ENCODE assay signal across 16 cellular contexts in genomic region chr9:89464991-89465390, GRCh38. TPM values are rescaled to one million over a fixed set of nuclear protein-coding genes. Genes with fewer than 3 reads are reported as not detected.
A peak's percentile ranks its signal among the peaks of the same experiment; 100 is the strongest.
DNase-seq lines count a peak whose midpoint lies in the region; ATAC-seq and TF ChIP-seq lines count a peak whose summit lies in the region.
"Had no signal": no experiment of that assay in that cellular context is flagged by ENCODE, and none has a peak within 500 bp of the region (broad histone marks: within the 10 kb centered on the region; RNA-seq: fewer than 3 reads in every experiment).

No MANE protein-coding gene starts in this region.

- no peak overlapping the region for H3K27ac ChIP-seq in OCI-LY3 (ENCODE audit: low read length)
- H3K27ac ChIP-seq in dorsolateral prefrontal cortex = peak overlapping the region in 38 of 59 donors; percentile 1 to 100 (median 68)
- no peak overlapping the region for H3K27ac ChIP-seq in hepatocyte
- H3K27ac ChIP-seq: foreskin keratinocyte had no signal

- H3K4me1 ChIP-seq in OCI-LY3 (ENCODE audit: low read length) (peaks cover 45% of the 10 kb centered on the region), hepatocyte (ENCODE audit: insufficient read depth) (no peaks in the 10 kb centered on the region)
- H3K4me1 ChIP-seq: colonic mucosa, foreskin keratinocyte had no signal

- no peak overlapping the region for H3K4me3 ChIP-seq in OCI-LY3 (ENCODE audit: low read length)
- no peak overlapping the region for H3K4me3 ChIP-seq in dorsolateral prefrontal cortex
- H3K4me3 ChIP-seq in hepatocyte = no peak overlapping the region
- H3K4me3 ChIP-seq: colonic mucosa had no signal

- WGBS in hepatocyte (ENCODE audit: low lambda C conversion rate, missing lambda C conversion rate) = 91% methylated on average over 8 of the region's 8 CpGs

- no peak for ATAC-seq in stimulated activated memory B cell treated with anti-CD40 and anti-IgM and Interleukin-4, amounts not matched to agents 10 μg/mL and 1 μg/mL and 100 μg/mL, for 72 hours
- no peak for ATAC-seq in GM19452 (IDR thresholded peaks at IDR 0.05; ENCODE audit: unreplicated experiment)
- ATAC-seq: foreskin keratinocyte, Right ventricle myocardium inferior had no signal

- H3K9me3 ChIP-seq in OCI-LY3 (ENCODE audit: insufficient read depth, low read length) (no peaks in the 10 kb centered on the region), hepatocyte (ENCODE audit: low read depth) (no peaks in the 10 kb centered on the region)
- H3K9me3 ChIP-seq: colonic mucosa had no signal

- peaks cover 75% of the 10 kb centered on the region for H3K36me3 Mint-ChIP-seq in T-helper 1 cell treated with Interleukin-12 subunit alpha and Interleukin-12 subunit beta and Interleukin-4 antibody, amounts not matched to agents 30 μg/mL and 1 μg/mL, for 36 hours (ENCODE audit: low read depth)
- peaks cover 31% of the 10 kb centered on the region for H3K36me3 Mint-ChIP-seq in stimulated activated memory B cell treated with anti-CD40 and anti-IgM and Interleukin-4, amounts not matched to agents 10 μg/mL and 1 μg/mL and 100 μg/mL, for 72 hours

- no peaks in the 10 kb centered on the region for H3K27me3 Mint-ChIP-seq in T-helper 1 cell treated with Interleukin-12 subunit alpha and Interleukin-12 subunit beta and Interleukin-4 antibody, amounts not matched to agents 30 μg/mL and 1 μg/mL, for 36 hours (ENCODE audit: low read depth)
- no peaks in the 10 kb centered on the region for H3K27me3 Mint-ChIP-seq in stimulated activated memory B cell treated with anti-CD40 and anti-IgM and Interleukin-4, amounts not matched to agents 10 μg/mL and 1 μg/mL and 100 μg/mL, for 72 hours

- TF ChIP-seq CTCF in OCI-LY3 (IDR thresholded peaks at IDR 0.05; ENCODE audit: low read depth, low read length) (no peak), dorsolateral prefrontal cortex (IDR thresholded peaks at IDR 0.05 in 54 of 56, conservative IDR thresholded peaks at IDR 0.05 in 2 of 56; ENCODE audit: low read depth in 1 of 56, partially characterized antibody in 56 of 56) (no peak), hepatocyte (IDR thresholded peaks at IDR 0.05; ENCODE audit: poor library complexity) (no peak)

- H3K79me2 ChIP-seq in OCI-LY3 (ENCODE audit: low read length) = peaks cover 4% of the 10 kb centered on the region; the same call in 1 of the 2 replicates
- peaks cover 11% of the 10 kb centered on the region for H3K79me2 ChIP-seq in hepatocyte

- H3K4me2 ChIP-seq in OCI-LY3 (ENCODE audit: low read length) (peak overlapping the region; percentile 95), hepatocyte (no peak overlapping the region)

- no peaks in the 10 kb centered on the region for H3K9me3 Mint-ChIP-seq in T-helper 1 cell treated with Interleukin-12 subunit alpha and Interleukin-12 subunit beta and Interleukin-4 antibody, amounts not matched to agents 30 μg/mL and 1 μg/mL, for 36 hours
- H3K9me3 Mint-ChIP-seq in stimulated activated memory B cell treated with anti-CD40 and anti-IgM and Interleukin-4, amounts not matched to agents 10 μg/mL and 1 μg/mL and 100 μg/mL, for 72 hours = no peaks in the 10 kb centered on the region

- H2AFZ ChIP-seq in OCI-LY3 (ENCODE audit: low read depth, low read length) (no peak overlapping the region), hepatocyte (no peak overlapping the region)

- peak overlapping the region; percentile 96 for H3K27ac Mint-ChIP-seq in T-helper 1 cell treated with Interleukin-12 subunit alpha and Interleukin-12 subunit beta and Interleukin-4 antibody, amounts not matched to agents 30 μg/mL and 1 μg/mL, for 36 hours
- peak overlapping the region; percentile 92 for H3K27ac Mint-ChIP-seq in stimulated activated memory B cell treated with anti-CD40 and anti-IgM and Interleukin-4, amounts not matched to agents 10 μg/mL and 1 μg/mL and 100 μg/mL, for 72 hours

- H3K4me3 Mint-ChIP-seq in T-helper 1 cell treated with Interleukin-12 subunit alpha and Interleukin-12 subunit beta and Interleukin-4 antibody, amounts not matched to agents 30 μg/mL and 1 μg/mL, for 36 hours = peak overlapping the region; percentile 83
- H3K4me3 Mint-ChIP-seq in stimulated activated memory B cell treated with anti-CD40 and anti-IgM and Interleukin-4, amounts not matched to agents 10 μg/mL and 1 μg/mL and 100 μg/mL, for 72 hours = peak overlapping the region; percentile 53

- H3K27me3 ChIP-seq in OCI-LY3 (ENCODE audit: low read depth, low read length) = peaks cover 10% of the 10 kb centered on the region; the same call in 1 of the 2 replicates
- H3K27me3 ChIP-seq in dorsolateral prefrontal cortex = no peaks in the 10 kb centered on the region
- no peaks in the 10 kb centered on the region for H3K27me3 ChIP-seq in hepatocyte
- H3K27me3 ChIP-seq: colonic mucosa, foreskin keratinocyte had no signal

- H3K9ac ChIP-seq in OCI-LY3 (ENCODE audit: low read length) = no peak overlapping the region

- peaks cover 93% of the 10 kb centered on the region for H3K4me1 Mint-ChIP-seq in T-helper 1 cell treated with Interleukin-12 subunit alpha and Interleukin-12 subunit beta and Interleukin-4 antibody, amounts not matched to agents 30 μg/mL and 1 μg/mL, for 36 hours (ENCODE audit: low read depth)
- peaks cover 88% of the 10 kb centered on the region for H3K4me1 Mint-ChIP-seq in stimulated activated memory B cell treated with anti-CD40 and anti-IgM and Interleukin-4, amounts not matched to agents 10 μg/mL and 1 μg/mL and 100 μg/mL, for 72 hours

- intact Hi-C loops in dorsolateral prefrontal cortex (cut with DNase I) = loop anchor here in 1 of 2 donors (5.0 to 10.0 kb wide), 2 partner anchors 77 to 150 kb away; partner anchors contain the start of genes CKS2 and SECISBP2

- no peaks in the 10 kb centered on the region for H3K9me2 ChIP-seq in hepatocyte (replicated peaks; ENCODE audit: insufficient read depth)

- DNase-seq in T-helper 1 cell (no peak), dorsolateral prefrontal cortex (peak in 3 of 10 donors; percentile 2 to 23 (median 23)), NCI-H774 (lab: John Stamatoyannopoulos, UW) (no peak), hepatocyte (ENCODE audit: low spot score) (no peak)
- DNase-seq: 8988T, colonic mucosa, DMS 273 treated with DMSO at 0.1 percent for 48 hours, foreskin keratinocyte, kidney glomerular epithelial cell, NCI-H345, nucleus accumbens had no signal

- H3K36me3 ChIP-seq in OCI-LY3 (replicated peaks; ENCODE audit: low read depth, low read length) = no peaks in the 10 kb centered on the region
- no peaks in the 10 kb centered on the region for H3K36me3 ChIP-seq in hepatocyte (replicated peaks; ENCODE audit: insufficient read depth, low read depth)
- H3K36me3 ChIP-seq: colonic mucosa had no signal

- peaks cover 7% of the 10 kb centered on the region; the same call in 1 of the 2 replicates for H4K20me1 ChIP-seq in OCI-LY3 (ENCODE audit: insufficient read depth, low read length)
- H4K20me1 ChIP-seq in hepatocyte (ENCODE audit: insufficient read depth, poor library complexity, severe bottlenecking) = no peaks in the 10 kb centered on the region

RNA-seq across cellular contexts. Expression of gene SEMA4D, which starts 32.9 kb away (rescaled TPM):
- total RNA-seq in dorsolateral prefrontal cortex (100 to 1,000 TPM in 116 of 120 experiments, 10 to 100 TPM in 4; 90.5 to 697 (median 192) TPM), hepatocyte (9.4 and 10.0 TPM in 2 replicates)
- 10.1 and 10.4 TPM in 2 replicates for polyA plus RNA-seq in hepatocyte

Comparison
In these comparisons a context has a peak if more than half of its experiments do, and no peak if none do; other contexts are left out.
1. H3K27ac ChIP-seq: peak in dorsolateral prefrontal cortex (38 of 59); none in OCI-LY3 (single experiment) and hepatocyte (single experiment).